Comparison of ENCODE assay signal across 8 cellular contexts in the genomic region with DNA sequence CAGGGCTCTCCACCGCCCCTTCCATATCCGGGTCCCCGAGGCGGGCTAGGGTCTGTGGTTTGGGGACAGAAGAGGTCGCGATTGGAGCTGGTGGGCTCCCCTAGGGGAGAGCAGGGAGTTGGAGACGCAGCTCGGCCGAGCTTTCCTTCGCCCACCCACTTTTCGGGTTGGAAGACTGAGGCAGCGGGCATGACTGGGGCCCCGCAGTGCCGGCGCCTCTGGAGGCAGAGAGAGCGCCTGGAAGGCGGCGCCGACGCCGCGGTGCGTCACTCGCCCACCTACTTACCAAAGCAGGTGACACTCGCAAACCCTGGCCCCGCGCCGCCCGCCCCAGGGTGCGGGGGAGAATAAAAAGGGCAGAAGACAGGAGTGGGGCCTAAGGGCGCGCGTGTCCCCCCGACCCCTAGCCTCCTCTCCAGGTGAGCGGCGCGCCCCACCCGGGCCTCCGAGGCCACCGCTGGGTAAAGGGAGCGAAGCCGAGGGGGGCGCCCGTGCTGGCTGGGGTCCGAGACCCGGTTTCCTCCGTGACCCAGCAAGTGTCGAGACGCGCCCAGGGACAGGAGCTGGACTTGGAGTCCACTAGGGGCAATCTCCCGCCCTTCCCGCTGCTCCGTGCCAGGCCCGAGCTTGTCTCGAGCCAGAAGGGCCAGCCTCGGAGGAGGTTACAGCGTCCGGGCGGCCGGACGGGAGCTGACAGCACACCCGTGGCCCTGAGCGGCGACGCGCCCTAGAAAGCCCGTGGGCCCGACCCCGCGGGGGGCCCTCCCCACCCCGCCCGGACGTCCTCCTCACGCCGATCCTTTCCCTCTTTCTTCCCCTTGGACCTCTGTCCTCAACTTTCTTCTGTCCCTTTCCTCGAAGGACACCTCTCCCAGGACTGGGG. TPM values are rescaled to one million over a fixed set of nuclear protein-coding genes. Genes with fewer than 3 reads are reported as not detected.
DNase-seq lines count a peak whose midpoint lies in the region; ATAC-seq and TF ChIP-seq lines count a peak whose summit lies in the region.

No MANE protein-coding gene starts in this region.

- H3K23ac ChIP-seq in IMR-90 (ENCODE audit: low read depth, low read length): no peak overlapping the region; the same call in 1 of the 2 replicates

- intact Hi-C loops in IMR-90 (cut with micrococcal nuclease): loop anchor here (1.0 to 2.0 kb wide), 4 partner anchors 38 to 283 kb away; a partner anchor contains a TSS

- H3K56ac ChIP-seq in IMR-90 (ENCODE audit: extremely low read depth, insufficient read depth, low read length): no peak overlapping the region

- H2BK5ac ChIP-seq in IMR-90 (ENCODE audit: low read depth, low read length, poor library complexity, severe bottlenecking): peak overlapping the region; percentile 69

- CTCF ChIA-PET in IMR-90 (lab: Yijun Ruan, JAX): interaction anchor here (0.6 to 2.4 kb wide), 10 partner anchors 15 to 284 kb away, joined by 3 to 17 read pairs (median 3); no protein-coding TSS in a partner anchor
- CTCF ChIA-PET in activated CD4-positive, alpha-beta memory T cell treated with anti-CD3 and anti-CD28 coated beads, Interleukin-2, amount 10 ng/mL, durations not matched to agents 7 days and 5 days (lab: Charles Lee): interaction anchor here (0.5 to 4.8 kb wide), 31 partner anchors 11 to 354 kb away, joined by 3 to 83 read pairs (median 4); a partner anchor contains a TSS

- DNase-seq in EH (ENCODE audit: low read depth): peak; percentile 66
- no peak for DNase-seq in IMR-90
- DNase-seq in activated CD4-positive, alpha-beta memory T cell treated with anti-CD3 and anti-CD28 coated beads, Interleukin-2, amount 10 ng/mL, durations not matched to agents 7 days and 5 days: peak; percentile 63
- peak; percentile 57 for DNase-seq in effector CD8-positive, alpha-beta T cell (lab: John Stamatoyannopoulos, UW)
- DNase-seq in NCI-H2081 treated with DMSO at 0.1 percent for 48 hours (lab: John Stamatoyannopoulos, UW): no peak

- H3K4ac ChIP-seq in IMR-90 (ENCODE audit: low read depth, low read length): peak overlapping the region; percentile 65

- H3K36me3 ChIP-seq in IMR-90 (ENCODE audit: control insufficient read depth, insufficient read depth, low read length): no peaks in the 10 kb centered on the region
- H3K36me3 ChIP-seq in muscle layer of duodenum (ENCODE audit: control insufficient read depth in 1 of 2, insufficient read depth in 2 of 2, low read length in 2 of 2): no peaks in the 10 kb centered on the region

- peak overlapping the region; percentile 13; the same call in 1 of the 2 replicates for H4K5ac ChIP-seq in IMR-90 (ENCODE audit: low read depth, low read length)

- no peaks in the 10 kb centered on the region for H3K9me1 ChIP-seq in IMR-90 (ENCODE audit: insufficient read depth, low read length)

- H3K9me3 ChIP-seq in IMR-90 (ENCODE audit: control insufficient read depth, insufficient read depth, low read length): no peaks in the 10 kb centered on the region
- no peaks in the 10 kb centered on the region for H3K9me3 ChIP-seq in muscle layer of duodenum (ENCODE audit: control insufficient read depth in 1 of 2, low read length in 2 of 2)

- H4K20me1 ChIP-seq in IMR-90 (ENCODE audit: insufficient read depth, low read length): no peaks in the 10 kb centered on the region

- in situ Hi-C loops in IMR-90 (cut with MboI; ENCODE audit: low sequenced_read_pairs): loop anchor here (10.0 kb wide), 1 partner anchor 504 kb away; no protein-coding TSS in a partner anchor

- peak; percentile 15; the same call in 1 of the 2 replicates for TF ChIP-seq CTCF in IMR-90 (conservative IDR thresholded peaks at IDR 0.05; ENCODE audit: low read depth, low read length)

- no peaks in the 10 kb centered on the region for H3K79me1 ChIP-seq in IMR-90 (ENCODE audit: low read depth in 1 of 2, low read length in 2 of 2)

- peak overlapping the region; percentile 27; the same call in 1 of the 2 replicates for H3K18ac ChIP-seq in IMR-90 (ENCODE audit: low read depth, low read length)

- H2BK120ac ChIP-seq in IMR-90 (ENCODE audit: low read depth, low read length): peak overlapping the region; percentile 30

- WGBS in IMR-90 (ENCODE audit: extremely low coverage in 2 of 2, insufficient read length in 1 of 2), 2 experiments: 2% methylated on average over 25 of the region's 76 CpGs; no CpG with 5 or more reads in 1 of the 2 experiments

- POLR2A ChIA-PET in IMR-90 (lab: Charles Lee; ENCODE audit: unreplicated experiment): no interaction called here
- POLR2A ChIA-PET in activated CD4-positive, alpha-beta memory T cell treated with anti-CD3 and anti-CD28 coated beads, Interleukin-2, amount 10 ng/mL, durations not matched to agents 7 days and 5 days (lab: Charles Lee): interaction anchor here (0.7 to 5.1 kb wide), 12 partner anchors 11 to 499 kb away, joined by 3 to 91 read pairs (median 5); a partner anchor contains a TSS

- peak overlapping the region; percentile 80 to 86; a peak in 3 of 4 replicates for H4K8ac ChIP-seq in IMR-90 (ENCODE audit: low read depth in 2 of 2, low read length in 2 of 2)

- H3K36me3 Mint-ChIP-seq in activated CD4-positive, alpha-beta memory T cell treated with anti-CD3 and anti-CD28 coated beads, Interleukin-2, amount 10 ng/mL, durations not matched to agents 7 days and 5 days (ENCODE audit: low read depth): no peaks in the 10 kb centered on the region
- H3K36me3 Mint-ChIP-seq in stimulated activated memory B cell treated with anti-CD40 and anti-IgM and Interleukin-4, amounts not matched to agents 10 μg/mL and 1 μg/mL and 100 μg/mL, for 72 hours: no peaks in the 10 kb centered on the region

- H3K9ac ChIP-seq in IMR-90 (ENCODE audit: low read depth, low read length): peak overlapping the region; percentile 64

- H3K4me1 Mint-ChIP-seq in activated CD4-positive, alpha-beta memory T cell treated with anti-CD3 and anti-CD28 coated beads, Interleukin-2, amount 10 ng/mL, durations not matched to agents 7 days and 5 days: peaks cover 14% of the 10 kb centered on the region
- peaks cover 17% of the 10 kb centered on the region for H3K4me1 Mint-ChIP-seq in stimulated activated memory B cell treated with anti-CD40 and anti-IgM and Interleukin-4, amounts not matched to agents 10 μg/mL and 1 μg/mL and 100 μg/mL, for 72 hours

- H2BK15ac ChIP-seq in IMR-90 (ENCODE audit: low read depth, low read length): no peak overlapping the region

- peak overlapping the region; percentile 54 for H3K4me2 ChIP-seq in IMR-90 (ENCODE audit: low read depth, low read length)

- peaks cover 10% of the 10 kb centered on the region for H3K4me1 ChIP-seq in IMR-90 (ENCODE audit: control insufficient read depth, insufficient read depth, low read length)
- peaks cover 5 to 28% of the 10 kb centered on the region in 2 donors for H3K4me1 ChIP-seq in muscle layer of duodenum (ENCODE audit: control insufficient read depth in 1 of 2, insufficient read depth in 2 of 2, low read length in 2 of 2)

- peak overlapping the region; percentile 60; the same call in 1 of the 2 replicates for H2AK5ac ChIP-seq in IMR-90 (ENCODE audit: low read depth, low read length)

- H3K4me3 ChIP-seq in IMR-90 (ENCODE audit: insufficient read depth, low read depth, low read length): peak overlapping the region; percentile 65
- H3K4me3 ChIP-seq in muscle layer of duodenum (ENCODE audit: low read depth in 1 of 2, low read length in 2 of 2): peak overlapping the region; percentile 69 to 82

- peaks cover 4% of the 10 kb centered on the region; the same call in 1 of the 2 replicates for H3K27me3 ChIP-seq in IMR-90 (ENCODE audit: control insufficient read depth, insufficient read depth, low read length)
- H3K27me3 ChIP-seq in muscle layer of duodenum (ENCODE audit: low read depth, low read length): no peaks in the 10 kb centered on the region

- H2AFZ ChIP-seq in IMR-90 (replicated peaks; ENCODE audit: low read length, poor library complexity): peak overlapping the region; percentile 100

- ATAC-seq in GM21529 (IDR thresholded peaks at IDR 0.05; ENCODE audit: unreplicated experiment) (peak; percentile 38), IMR-90 (ENCODE audit: low read depth) (peak; percentile 5; the same call in 1 of the 2 replicates)
- ATAC-seq in stimulated activated memory B cell treated with anti-CD40 and anti-IgM and Interleukin-4, amounts not matched to agents 10 μg/mL and 1 μg/mL and 100 μg/mL, for 72 hours: peak; percentile 76

- peaks cover 30% of the 10 kb centered on the region for H3K27me3 Mint-ChIP-seq in activated CD4-positive, alpha-beta memory T cell treated with anti-CD3 and anti-CD28 coated beads, Interleukin-2, amount 10 ng/mL, durations not matched to agents 7 days and 5 days
- H3K27me3 Mint-ChIP-seq in stimulated activated memory B cell treated with anti-CD40 and anti-IgM and Interleukin-4, amounts not matched to agents 10 μg/mL and 1 μg/mL and 100 μg/mL, for 72 hours: no peaks in the 10 kb centered on the region

- peak overlapping the region; percentile 7; the same call in 1 of the 2 replicates for H3K14ac ChIP-seq in IMR-90 (replicated peaks; ENCODE audit: low read depth, low read length)

- H3K27ac ChIP-seq in IMR-90 (ENCODE audit: insufficient read depth, low read length) (peak overlapping the region; percentile 65), muscle layer of duodenum (ENCODE audit: low read length) (peak overlapping the region; percentile 56)

- dilution Hi-C loops in IMR-90 (cut with HindIII; ENCODE audit: low sequenced_read_pairs, unreplicated experiment): no loop called here

- peak overlapping the region; percentile 82 for H3K4me3 Mint-ChIP-seq in activated CD4-positive, alpha-beta memory T cell treated with anti-CD3 and anti-CD28 coated beads, Interleukin-2, amount 10 ng/mL, durations not matched to agents 7 days and 5 days
- H3K4me3 Mint-ChIP-seq in stimulated activated memory B cell treated with anti-CD40 and anti-IgM and Interleukin-4, amounts not matched to agents 10 μg/mL and 1 μg/mL and 100 μg/mL, for 72 hours: peak overlapping the region; percentile 92

- no peaks in the 10 kb centered on the region for H3K9me3 Mint-ChIP-seq in activated CD4-positive, alpha-beta memory T cell treated with anti-CD3 and anti-CD28 coated beads, Interleukin-2, amount 10 ng/mL, durations not matched to agents 7 days and 5 days
- no peaks in the 10 kb centered on the region for H3K9me3 Mint-ChIP-seq in stimulated activated memory B cell treated with anti-CD40 and anti-IgM and Interleukin-4, amounts not matched to agents 10 μg/mL and 1 μg/mL and 100 μg/mL, for 72 hours

- TF ChIP-seq POLR2A in IMR-90 (IDR thresholded peaks at IDR 0.05; ENCODE audit: low read depth, low read length): no peak

- peak overlapping the region; percentile 88 for H2AK9ac ChIP-seq in IMR-90 (replicated peaks; ENCODE audit: low read depth, low read length, poor library complexity)

- peak overlapping the region; percentile 60 for H3K27ac Mint-ChIP-seq in activated CD4-positive, alpha-beta memory T cell treated with anti-CD3 and anti-CD28 coated beads, Interleukin-2, amount 10 ng/mL, durations not matched to agents 7 days and 5 days
- H3K27ac Mint-ChIP-seq in stimulated activated memory B cell treated with anti-CD40 and anti-IgM and Interleukin-4, amounts not matched to agents 10 μg/mL and 1 μg/mL and 100 μg/mL, for 72 hours: peak overlapping the region; percentile 95

- no peak overlapping the region for H2BK20ac ChIP-seq in IMR-90 (ENCODE audit: low read depth, low read length)

- TF ChIP-seq RAD21 in IMR-90 (IDR thresholded peaks at IDR 0.05; ENCODE audit: low read length): no peak

- no TSS peak for BruUV-seq in IMR-90 (replicated peaks; lab: Mats Ljungman, UMichigan)

- H4K91ac ChIP-seq in IMR-90 (ENCODE audit: insufficient read depth, low read depth, low read length): peak overlapping the region; percentile 63

RNA-seq across cellular contexts. Expression of a gene that starts 34.4 kb away (rescaled TPM):
- total RNA-seq in IMR-90 (2012; rRNA removed): not detected in 2 replicates
- polyA plus RNA-seq in IMR-90 (2012; rRNA removed): 0.03 TPM in 1 of 2 replicates, not detected in the other
- not detected in 2 replicates for polyA plus RNA-seq in IMR-90 (2012; cell fraction: cytosol; rRNA removed)
- 0.03 TPM in 1 of 2 replicates, not detected in the other for polyA plus RNA-seq in IMR-90 (2012; cell fraction: nucleus; rRNA removed; ENCODE audit: low replicate concordance)
- not detected for total RNA-seq in activated CD4-positive, alpha-beta memory T cell treated with anti-CD3 and anti-CD28 coated beads, Interleukin-2, amount 10 ng/mL, durations not matched to agents 7 days and 5 days

Comparison
In these comparisons a context has a peak if more than half of its experiments do, and no peak if none do; other contexts are left out.
1. DNase-seq: peak in EH (single experiment), activated CD4-positive, alpha-beta memory T cell treated with anti-CD3 and anti-CD28 coated beads, Interleukin-2, amount 10 ng/mL, durations not matched to agents 7 days and 5 days (single experiment) and effector CD8-positive, alpha-beta T cell (single experiment); none in IMR-90 (single experiment) and NCI-H2081 treated with DMSO at 0.1 percent for 48 hours (single experiment).
2. ATAC-seq: peak in every context shown above with its lines; median percentile 76 in stimulated activated memory B cell treated with anti-CD40 and anti-IgM and Interleukin-4, amounts not matched to agents 10 μg/mL and 1 μg/mL and 100 μg/mL, for 72 hours; 38 in GM21529; 5 in IMR-90.